In genomic region chr11:14974021-14974698, GRCh38 we compare ENCODE assay signal across 8 cellular contexts. TPM values are rescaled to one million over a fixed set of nuclear protein-coding genes. Genes with fewer than 3 reads are reported as not detected.
DNase-seq lines count a peak whose midpoint lies in the region; ATAC-seq and TF ChIP-seq lines count a peak whose summit lies in the region.

No MANE protein-coding gene starts in this region.

- H3K27me3 ChIP-seq in right cardiac atrium (ENCODE audit: control insufficient read depth, insufficient read depth): no peaks in the 10 kb centered on the region

- CTCF ChIA-PET in activated CD8-positive, alpha-beta T cell treated with anti-CD3 and anti-CD28 coated beads for 36 hours (lab: Charles Lee): interaction anchor here (0.6 to 5.4 kb wide), 48 partner anchors 7 to 395 kb away, joined by 3 to 114 read pairs (median 5); partner anchors contain the start of gene CALCB

- POLR2A ChIA-PET in activated CD8-positive, alpha-beta T cell treated with anti-CD3 and anti-CD28 coated beads for 36 hours (lab: Charles Lee): interaction anchor here (0.8 to 1.5 kb wide), 3 partner anchors 32 to 474 kb away, joined by 4 read pairs; partner anchors contain the start of genes CALCB and COPB1

- peaks cover 4% of the 10 kb centered on the region for H3K4me1 ChIP-seq in right cardiac atrium (ENCODE audit: control insufficient read depth, insufficient read depth, low read length)

- H3K4me1 Mint-ChIP-seq in activated CD8-positive, alpha-beta T cell treated with anti-CD3 and anti-CD28 coated beads for 36 hours (ENCODE audit: low read depth): peaks cover 34% of the 10 kb centered on the region

- intact Hi-C loops in activated CD8-positive, alpha-beta T cell treated with anti-CD3 and anti-CD28 coated beads for 36 hours (cut with micrococcal nuclease): loop anchor here (5.0 kb wide), 2 partner anchors 33 to 67 kb away; no protein-coding TSS in a partner anchor
- intact Hi-C loops in right cardiac atrium (cut with DNase I): no loop called here
- intact Hi-C loops in sciatic nerve (cut with DNase I): no loop called here

- peak; percentile 18 for DNase-seq in activated CD8-positive, alpha-beta T cell treated with anti-CD3 and anti-CD28 coated beads for 36 hours
- DNase-seq in right cardiac atrium (peak in 2 of 3 donors; percentile 35 to 48), sciatic nerve (ENCODE audit: low spot score) (no peak), LoVo (ENCODE audit: low spot score) (no peak), GF-D8 (lab: John Stamatoyannopoulos, UW) (no peak)
- DNase-seq in NK-92 treated with Interleukin-12 subunit alpha and Interleukin-12 subunit beta, amount 100 ng/mL, for 24 hours (lab: John Stamatoyannopoulos, UW): no peak

- WGBS in right cardiac atrium: 5% methylated on average over 40 of the region's 40 CpGs

- peak overlapping the region; percentile 26 for H3K4me3 ChIP-seq in right cardiac atrium (ENCODE audit: low read length)

- peak; percentile 8 for ATAC-seq in GM21423 (IDR thresholded peaks at IDR 0.05; ENCODE audit: unreplicated experiment)
- peak; percentile 41 for ATAC-seq in activated CD8-positive, alpha-beta T cell treated with anti-CD3 and anti-CD28 coated beads for 36 hours
- peak; percentile 10 to 48 for ATAC-seq in right cardiac atrium
- ATAC-seq in sciatic nerve: peak; percentile 29
- no peak for ATAC-seq in HG02798 (IDR thresholded peaks at IDR 0.05; ENCODE audit: poor library complexity, unreplicated experiment)

- H3K9me3 Mint-ChIP-seq in activated CD8-positive, alpha-beta T cell treated with anti-CD3 and anti-CD28 coated beads for 36 hours: no peaks in the 10 kb centered on the region

- peak overlapping the region; percentile 67 for H3K4me3 Mint-ChIP-seq in activated CD8-positive, alpha-beta T cell treated with anti-CD3 and anti-CD28 coated beads for 36 hours

- TF ChIP-seq CTCF in activated CD8-positive, alpha-beta T cell treated with anti-CD3 and anti-CD28 coated beads for 36 hours (IDR thresholded peaks at IDR 0.05): no peak

- no peak overlapping the region for H3K27ac Mint-ChIP-seq in activated CD8-positive, alpha-beta T cell treated with anti-CD3 and anti-CD28 coated beads for 36 hours

- H3K27ac ChIP-seq in right cardiac atrium (ENCODE audit: low read length): no peak overlapping the region

- no peaks in the 10 kb centered on the region for H3K9me3 ChIP-seq in right cardiac atrium (ENCODE audit: control insufficient read depth, low read length)

- H3K27me3 Mint-ChIP-seq in activated CD8-positive, alpha-beta T cell treated with anti-CD3 and anti-CD28 coated beads for 36 hours: peaks cover 64% of the 10 kb centered on the region

- no peaks in the 10 kb centered on the region for H3K36me3 Mint-ChIP-seq in activated CD8-positive, alpha-beta T cell treated with anti-CD3 and anti-CD28 coated beads for 36 hours (ENCODE audit: low read depth)

RNA-seq across cellular contexts. Expression of gene CALCA, which starts 2.0 kb away (rescaled TPM):
- total RNA-seq in activated CD8-positive, alpha-beta T cell treated with anti-CD3 and anti-CD28 coated beads for 36 hours: not detected
- total RNA-seq in right cardiac atrium: not detected
- 0.20 TPM for polyA plus RNA-seq in right cardiac atrium
- total RNA-seq in sciatic nerve: 0.67 TPM

Comparison
In these comparisons a context has a peak if more than half of its experiments do, and no peak if none do; other contexts are left out.
1. DNase-seq: peak in activated CD8-positive, alpha-beta T cell treated with anti-CD3 and anti-CD28 coated beads for 36 hours (single experiment) and right cardiac atrium (2 of 3); none in sciatic nerve (single experiment), LoVo (single experiment), NK-92 treated with Interleukin-12 subunit alpha and Interleukin-12 subunit beta, amount 100 ng/mL, for 24 hours (single experiment) and GF-D8 (single experiment).